Comparison of ENCODE assay signal across 18 cellular contexts in genomic region chr5:102077920-102078319, GRCh38.
DNase-seq lines count a peak whose midpoint lies in the region; ATAC-seq and TF ChIP-seq lines count a peak whose summit lies in the region.
"Had no signal": no experiment of that assay in that cellular context is flagged by ENCODE, and none has a peak within 500 bp of the region (broad histone marks: within the 10 kb centered on the region; RNA-seq: fewer than 3 reads in every experiment).

No MANE protein-coding gene starts in this region.

- H3K4me1 ChIP-seq in H9 (ENCODE audit: insufficient read depth, low read length): no peaks in the 10 kb centered on the region
- no peaks in the 10 kb centered on the region for H3K4me1 ChIP-seq in HEK293 (ENCODE audit: control insufficient read depth, insufficient read depth, low read length)
- no peaks in the 10 kb centered on the region for H3K4me1 ChIP-seq in lower lobe of right lung
- H3K4me1 ChIP-seq: A549, HAP-1 had no signal

- H2BK5ac ChIP-seq in H9 (ENCODE audit: insufficient read length, low read length): no peak overlapping the region

- no peaks in the 10 kb centered on the region for H3K9me3 ChIP-seq in H9 (ENCODE audit: control insufficient read depth, low read depth, low read length)
- H3K9me3 ChIP-seq in HEK293 (ENCODE audit: control insufficient read depth, insufficient read depth, low read depth, low read length): no peaks in the 10 kb centered on the region
- H3K9me3 ChIP-seq in lower lobe of right lung: no peaks in the 10 kb centered on the region
- H3K9me3 ChIP-seq: A549, HAP-1 had no signal

- intact Hi-C loops in lower lobe of right lung (cut with DNase I): no loop called here

- peaks cover 5 to 10% of the 10 kb centered on the region in 2 experiments for H3K4me1 Mint-ChIP-seq in H9
- no peaks in the 10 kb centered on the region for H3K4me1 Mint-ChIP-seq in osteocyte (ENCODE audit: unreplicated experiment)
- H3K4me1 Mint-ChIP-seq: CD14-positive monocyte had no signal

- H3K23ac ChIP-seq in H9 (ENCODE audit: insufficient read length, low read depth, low read length): no peak overlapping the region

- no peaks in the 10 kb centered on the region for H3K79me1 ChIP-seq in H9 (ENCODE audit: insufficient read depth, low read depth, low read length, poor library complexity, severe bottlenecking)

- H3K4me3 ChIP-seq in HEK293 (ENCODE audit: low read depth, low read length) (no peak overlapping the region), lower lobe of right lung (no peak overlapping the region)
- H3K4me3 ChIP-seq: A549, GM23338, HAP-1 had no signal

- no peak overlapping the region for H3T11ph ChIP-seq in H9 (ENCODE audit: low read length)

- H2BK120ac ChIP-seq in H9 (ENCODE audit: low read depth, low read length, poor library complexity, severe bottlenecking): no peak overlapping the region

- H4K91ac ChIP-seq in H9 (ENCODE audit: insufficient read length, low read depth, low read length): no peak overlapping the region

- H4K5ac ChIP-seq in H9 (ENCODE audit: insufficient read length, low read depth, low read length): peak overlapping the region; percentile 21

- H3K36me3 ChIP-seq in HEK293 (ENCODE audit: control insufficient read depth in 2 of 2, insufficient read depth in 1 of 2, low read length in 2 of 2) (no peaks in the 10 kb centered on the region), lower lobe of right lung (no peaks in the 10 kb centered on the region)
- H3K36me3 ChIP-seq: HAP-1 had no signal

- H2BK20ac ChIP-seq in H9 (ENCODE audit: low read depth, low read length, poor library complexity, severe bottlenecking): no peak overlapping the region

- H3K27me3 ChIP-seq in H9 (ENCODE audit: insufficient read depth, low read length) (no peaks in the 10 kb centered on the region), lower lobe of right lung (ENCODE audit: low read depth) (no peaks in the 10 kb centered on the region)

- H3K27ac ChIP-seq in H9 (ENCODE audit: insufficient read length, low read depth, low read length): no peak overlapping the region
- no peak overlapping the region for H3K27ac ChIP-seq in HEK293 (ENCODE audit: extremely low read depth, low read depth, low read length)
- H3K27ac ChIP-seq in lower lobe of right lung: no peak overlapping the region
- H3K27ac ChIP-seq: A549 had no signal

- no peak for DNase-seq in H9
- peak; percentile 24 for DNase-seq in lower lobe of right lung
- DNase-seq in osteocyte (ENCODE audit: extremely low spot score, unreplicated experiment): peak; percentile 81
- DNase-seq in NCI-H1436 (lab: John Stamatoyannopoulos, UW): no peak
- no peak for DNase-seq in NCI-H1930 (lab: John Stamatoyannopoulos, UW)
- DNase-seq in superior temporal gyrus (ENCODE audit: extremely low spot score): no peak
- DNase-seq: CD8-positive, alpha-beta T cell; COR-L47; DMS153; DMS79 treated with DMSO at 0.1 percent for 48 hours; EL; HFFc6 had no signal

- no peak overlapping the region for H3K18ac ChIP-seq in H9 (ENCODE audit: insufficient read length, low read depth, low read length)

- H3K79me2 ChIP-seq in H9 (ENCODE audit: insufficient read depth, low read length): no peaks in the 10 kb centered on the region

- no CpG with 5 or more reads among the region's 5 CpGs for WGBS in H9 (ENCODE audit: extremely low coverage, insufficient read length, low lambda C conversion rate)

- H3K36me3 Mint-ChIP-seq in H9 (ENCODE audit: insufficient read depth in 1 of 3, low read depth in 3 of 3): peaks cover 0 to 6% (median 0%) of the 10 kb centered on the region in 3 experiments; a peak in 2 of 7 replicates
- H3K36me3 Mint-ChIP-seq in osteocyte (ENCODE audit: unreplicated experiment): no peaks in the 10 kb centered on the region
- H3K36me3 Mint-ChIP-seq: CD14-positive monocyte; CD8-positive, alpha-beta T cell had no signal

- H2BK15ac ChIP-seq in H9 (ENCODE audit: low read depth, low read length): no peak overlapping the region

- H3K9ac ChIP-seq in H9 (ENCODE audit: extremely low read depth, insufficient read length, low read length): no peak overlapping the region

- ATAC-seq in lower lobe of right lung (peak in 1 of 2 donors; percentile 42), HG02840 (IDR thresholded peaks at IDR 0.05; ENCODE audit: low FRiP score, unreplicated experiment) (no peak)
- ATAC-seq: A549; CD8-positive, alpha-beta T cell; GM23338 had no signal

- no peak overlapping the region for H2AFZ ChIP-seq in H9 (ENCODE audit: low read length)
- H2AFZ ChIP-seq: GM23338 had no signal

- H3K14ac ChIP-seq in H9 (ENCODE audit: insufficient read depth, low read length): no peak overlapping the region; the same call in 1 of the 2 replicates

- H3K4me3 Mint-ChIP-seq in H9 (no peak overlapping the region), osteocyte (ENCODE audit: unreplicated experiment) (no peak overlapping the region)
- H3K4me3 Mint-ChIP-seq: CD14-positive monocyte; CD8-positive, alpha-beta T cell; GM23338; HFFc6 had no signal

- no peak overlapping the region for H4K8ac ChIP-seq in H9 (replicated peaks; ENCODE audit: insufficient read length, low read depth, low read length)

- CTCF ChIA-PET in HEK293 (lab: Yijun Ruan, JAX): no interaction called here

- H4K20me1 ChIP-seq in H9 (ENCODE audit: control insufficient read depth, insufficient read depth, insufficient read length): no peaks in the 10 kb centered on the region

- POLR2A ChIA-PET in HEK293 (lab: Yijun Ruan, JAX): no interaction called here

- no peak overlapping the region for H2AK5ac ChIP-seq in H9 (ENCODE audit: insufficient read length, low read length)

- no peak overlapping the region for H3K27ac Mint-ChIP-seq in H9
- H3K27ac Mint-ChIP-seq in osteocyte (ENCODE audit: unreplicated experiment): no peak overlapping the region
- H3K27ac Mint-ChIP-seq: CD14-positive monocyte; CD8-positive, alpha-beta T cell; GM23338; HFFc6 had no signal

- H3K56ac ChIP-seq in H9 (ENCODE audit: insufficient read length, low read depth, low read length): no peak overlapping the region

- no peak overlapping the region; the same call in 1 of the 2 replicates for H3K4ac ChIP-seq in H9 (ENCODE audit: low read depth, low read length)

- peaks cover 8 to 12% of the 10 kb centered on the region in 2 experiments; a peak in 4 of 5 replicates for H3K9me3 Mint-ChIP-seq in H9
- H3K9me3 Mint-ChIP-seq in osteocyte (ENCODE audit: unreplicated experiment): no peaks in the 10 kb centered on the region

- H2BK12ac ChIP-seq in H9 (ENCODE audit: insufficient read length, low read depth, low read length): no peak overlapping the region

- TF ChIP-seq CTCF in H9 (conservative IDR thresholded peaks at IDR 0.05) (no peak), HEK293 (tag by site-specific recombination; IDR thresholded peaks at IDR 0.05) (no peak), lower lobe of right lung (IDR thresholded peaks at IDR 0.05) (no peak), osteocyte (IDR thresholded peaks at IDR 0.05) (no peak)

- H3K23me2 ChIP-seq in H9 (ENCODE audit: insufficient read length, low read depth, low read length, poor library complexity, severe bottlenecking): no peaks in the 10 kb centered on the region

- no peak overlapping the region for H3K4me2 ChIP-seq in H9 (ENCODE audit: insufficient read depth, insufficient read length, low read length)
- H3K4me2 ChIP-seq: A549, GM23338 had no signal

- H3K27me3 Mint-ChIP-seq in H9 (ENCODE audit: low read depth) (no peaks in the 10 kb centered on the region), osteocyte (ENCODE audit: unreplicated experiment) (no peaks in the 10 kb centered on the region)

TF ChIP-seq in HEK293, 187 proteins besides CTCF, POLR2A, EP300 and RAD21:
- no peak for TF ChIP-seq ZFP69B (tag by site-specific recombination; IDR thresholded peaks at IDR 0.05)
- peak; percentile 90 for TF ChIP-seq ZNF157 (tag by site-specific recombination; IDR thresholded peaks at IDR 0.05)
- no peak for TF ChIP-seq ZNF140 (tag by site-specific recombination; IDR thresholded peaks at IDR 0.05)

Comparison
In these comparisons a context has a peak if more than half of its experiments do, and no peak if none do; other contexts are left out.
1. DNase-seq: peak in lower lobe of right lung (single experiment) and osteocyte (single experiment); none in H9 (single experiment), NCI-H1436 (single experiment), NCI-H1930 (0 of 2) and superior temporal gyrus (single experiment).